8 cellular contexts compared by ENCODE assay signal in the genomic region with DNA sequence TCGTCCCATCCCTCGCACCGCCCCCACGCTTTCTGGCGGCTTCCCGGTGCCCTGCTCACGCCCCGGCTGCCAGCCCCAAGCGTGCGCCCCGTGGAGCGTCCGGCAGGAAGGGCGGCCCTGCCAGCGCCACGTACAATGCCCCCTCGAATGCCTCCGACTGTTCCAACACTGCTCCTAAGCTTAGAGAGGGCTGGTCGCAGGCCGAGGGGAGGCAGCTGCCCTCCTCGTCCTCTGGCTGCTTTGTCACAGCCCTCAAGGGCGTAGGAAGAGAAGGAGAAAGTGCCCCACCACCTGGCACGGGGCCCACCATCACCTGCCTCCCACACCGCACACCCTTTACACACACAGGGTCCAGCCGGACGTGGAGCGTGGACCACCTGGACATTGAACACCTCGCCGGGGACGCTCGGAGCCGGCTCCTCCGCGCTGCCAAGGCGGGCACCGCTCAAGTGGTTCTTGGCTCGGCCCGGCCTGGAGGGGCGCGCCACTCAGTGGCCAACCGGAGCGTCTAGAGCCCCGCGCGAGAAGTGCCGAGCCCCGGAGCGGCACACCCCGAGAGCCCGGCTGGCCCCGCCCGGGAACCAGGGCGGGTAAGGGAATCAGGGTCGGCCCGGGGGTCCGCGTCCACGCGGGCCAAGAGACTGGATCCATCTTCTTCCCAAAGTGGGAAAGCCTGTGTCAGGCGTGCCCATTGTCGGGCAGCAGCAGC. TPM values are rescaled to one million over a fixed set of nuclear protein-coding genes. Genes with fewer than 3 reads are reported as not detected.
DNase-seq lines count a peak whose midpoint lies in the region; ATAC-seq and TF ChIP-seq lines count a peak whose summit lies in the region.

No MANE protein-coding gene starts in this region.

- peaks cover 6% of the 10 kb centered on the region for H3K9me3 Mint-ChIP-seq in activated T-cell treated with anti-CD3 and anti-CD28 coated beads, Interleukin-2, amount 50 U/mL, for 4 hours

- H3K4me1 ChIP-seq in prostate gland (replicated peaks): no peaks in the 10 kb centered on the region

- in situ Hi-C loops in KBM-7 (cut with MboI; ENCODE audit: low pct_unique_long_range_greater_than_20kb, low sequenced_read_pairs): no loop called here

- H3K27me3 ChIP-seq in HL-60 (ENCODE audit: insufficient read depth, poor library complexity, severe bottlenecking): peaks cover 46% of the 10 kb centered on the region
- H3K27me3 ChIP-seq in prostate gland (replicated peaks; ENCODE audit: insufficient read depth): peaks cover 4% of the 10 kb centered on the region

- peaks cover 77% of the 10 kb centered on the region for H3K27me3 Mint-ChIP-seq in activated T-cell treated with anti-CD3 and anti-CD28 coated beads, Interleukin-2, amount 50 U/mL, for 4 hours (ENCODE audit: low read depth)

- no peaks in the 10 kb centered on the region for H3K9me3 ChIP-seq in prostate gland

- peak overlapping the region; percentile 64 for H3K4me3 Mint-ChIP-seq in activated T-cell treated with anti-CD3 and anti-CD28 coated beads, Interleukin-2, amount 50 U/mL, for 4 hours

- ATAC-seq in activated T-cell treated with anti-CD3 and anti-CD28 coated beads, Interleukin-2, amount 50 U/mL, for 4 hours: peak; percentile 59 to 65
- ATAC-seq in Right ventricle myocardium superior (ENCODE audit: poor library complexity): peak; percentile 48
- ATAC-seq in GM21723 (IDR thresholded peaks at IDR 0.05; ENCODE audit: unreplicated experiment): no peak

- no peak overlapping the region for H3K27ac ChIP-seq in HL-60 (replicated peaks)
- H3K27ac ChIP-seq in prostate gland: no peak overlapping the region

- no peak for TF ChIP-seq POLR2A in prostate gland (IDR thresholded peaks at IDR 0.05)

- no peak for TF ChIP-seq CTCF in HL-60 (IDR thresholded peaks at IDR 0.05; ENCODE audit: insufficient read depth, low read length)
- TF ChIP-seq CTCF in prostate gland (IDR thresholded peaks at IDR 0.05): no peak

- DNase-seq in NCI-H524 (lab: John Stamatoyannopoulos, UW) (peak; percentile 32 to 68), NCI-H524 treated with DMSO at 0.1 percent for 48 hours (lab: John Stamatoyannopoulos, UW) (no peak), HL-60 (ENCODE audit: low read depth in 1 of 2, low spot score in 1 of 2) (no peak), Right ventricle myocardium superior (no peak), prostate gland (ENCODE audit: low spot score) (no peak), KBM-7 (no peak)
- DNase-seq in activated T-cell treated with anti-CD3 and anti-CD28 coated beads, Interleukin-2, amount 50 U/mL, for 4 hours: no peak

- no peaks in the 10 kb centered on the region for H3K36me3 ChIP-seq in prostate gland

- intact Hi-C loops in Right ventricle myocardium superior (cut with DNase I) (no loop called here), prostate gland (cut with DNase I) (no loop called here)

- H3K4me1 Mint-ChIP-seq in activated T-cell treated with anti-CD3 and anti-CD28 coated beads, Interleukin-2, amount 50 U/mL, for 4 hours (ENCODE audit: low read depth): peaks cover 14% of the 10 kb centered on the region

- peak overlapping the region; percentile 15; the same call in 1 of the 2 replicates for H3K4me3 ChIP-seq in HL-60 (replicated peaks; ENCODE audit: insufficient read depth, low read length)
- peak overlapping the region; percentile 28 to 41 for H3K4me3 ChIP-seq in prostate gland

- WGBS in prostate gland: 2% methylated on average over 30 of the region's 61 CpGs

- no peaks in the 10 kb centered on the region for H3K36me3 Mint-ChIP-seq in activated T-cell treated with anti-CD3 and anti-CD28 coated beads, Interleukin-2, amount 50 U/mL, for 4 hours (ENCODE audit: insufficient read depth)

RNA-seq across cellular contexts. Expression of gene DNER, which starts 0.8 kb away (rescaled TPM):
- not detected for total RNA-seq in activated T-cell treated with anti-CD3 and anti-CD28 coated beads, Interleukin-2, amount 50 U/mL, for 4 hours
- 2.3 TPM for total RNA-seq in Right ventricle myocardium superior
- total RNA-seq in prostate gland: 1 to 10 TPM; 2.6 to 6.0 TPM

Comparison
In these comparisons a context has a peak if more than half of its experiments do, and no peak if none do; other contexts are left out.
1. DNase-seq: peak in NCI-H524 (2 of 2); none in NCI-H524 treated with DMSO at 0.1 percent for 48 hours (single experiment), HL-60 (0 of 2), activated T-cell treated with anti-CD3 and anti-CD28 coated beads, Interleukin-2, amount 50 U/mL, for 4 hours (single experiment), Right ventricle myocardium superior (single experiment), prostate gland (single experiment) and KBM-7 (single experiment).